In genomic region chr9:127578627-127578951, GRCh38 we compare ENCODE assay signal across 10 cellular contexts. TPM values are rescaled to one million over a fixed set of nuclear protein-coding genes. Genes with fewer than 3 reads are reported as not detected.
DNase-seq lines count a peak whose midpoint lies in the region; ATAC-seq, FAIRE-seq and TF ChIP-seq lines count a peak whose summit lies in the region.
"Had no signal": no experiment of that assay in that cellular context is flagged by ENCODE, and none has a peak within 500 bp of the region (broad histone marks: within the 10 kb centered on the region; RNA-seq: fewer than 3 reads in every experiment).

No MANE protein-coding gene starts in this region.

- FAIRE-seq in astrocyte (lab: Jason Lieb, UNC): no peak

- DNase-seq in activated T-cell treated with anti-CD3 and anti-CD28 coated beads, Interleukin-2, amount 50 U/mL, for 24 hours: no peak
- no peak for DNase-seq in activated T-cell treated with anti-CD3 and anti-CD28 coated beads, Interleukin-2, amount 50 U/mL, for 1 hour
- DNase-seq in astrocyte (ENCODE audit: low read depth): no peak
- DNase-seq in left lung: no peak
- DNase-seq in thoracic aorta (ENCODE audit: low spot score): no peak
- no peak for DNase-seq in SHP77 treated with DMSO at 0.1 percent for 48 hours (lab: John Stamatoyannopoulos, UW)

- peak overlapping the region; percentile 87 for H3K27ac Mint-ChIP-seq in activated T-cell treated with anti-CD3 and anti-CD28 coated beads, Interleukin-2, amount 50 U/mL, for 24 hours
- H3K27ac Mint-ChIP-seq in astrocyte (ENCODE audit: unreplicated experiment): peak overlapping the region; percentile 97

- no peaks in the 10 kb centered on the region for H3K9me3 Mint-ChIP-seq in activated T-cell treated with anti-CD3 and anti-CD28 coated beads, Interleukin-2, amount 50 U/mL, for 24 hours
- H3K9me3 Mint-ChIP-seq in astrocyte (ENCODE audit: unreplicated experiment): peaks cover 5% of the 10 kb centered on the region
- H3K9me3 Mint-ChIP-seq: naive thymus-derived CD8-positive, alpha-beta T cell had no signal

- H3K4me1 Mint-ChIP-seq in activated T-cell treated with anti-CD3 and anti-CD28 coated beads, Interleukin-2, amount 50 U/mL, for 24 hours (ENCODE audit: low read depth): peaks cover 40% of the 10 kb centered on the region
- peaks cover 36% of the 10 kb centered on the region for H3K4me1 Mint-ChIP-seq in astrocyte (ENCODE audit: low read depth, unreplicated experiment)

- H3K4me3 ChIP-seq in astrocyte (ENCODE audit: insufficient read depth, low read depth, low read length) (peak overlapping the region; percentile 49), left lung (peak overlapping the region in 1 of 2 donors; percentile 41), thoracic aorta (peak overlapping the region; percentile 65)

- intact Hi-C loops in left lung (cut with DNase I): loop anchor here in 1 of 2 donors (10.0 kb wide), 1 partner anchor 54 kb away; no protein-coding TSS in a partner anchor

- peak overlapping the region; percentile 87 for H3K4me2 ChIP-seq in astrocyte (ENCODE audit: low read length)

- peaks cover 20% of the 10 kb centered on the region for H3K79me2 ChIP-seq in astrocyte (ENCODE audit: insufficient read depth, low read length)

- no peaks in the 10 kb centered on the region for H3K36me3 Mint-ChIP-seq in activated T-cell treated with anti-CD3 and anti-CD28 coated beads, Interleukin-2, amount 50 U/mL, for 24 hours (ENCODE audit: low read depth)
- H3K36me3 Mint-ChIP-seq in astrocyte (ENCODE audit: low read depth, unreplicated experiment): peaks cover 3% of the 10 kb centered on the region
- H3K36me3 Mint-ChIP-seq: naive thymus-derived CD8-positive, alpha-beta T cell had no signal

- H3K36me3 ChIP-seq in astrocyte (ENCODE audit: insufficient read depth, low read length) (no peaks in the 10 kb centered on the region), left lung (no peaks in the 10 kb centered on the region), thoracic aorta (no peaks in the 10 kb centered on the region)

- H3K9me3 ChIP-seq in astrocyte (ENCODE audit: insufficient read depth, low read depth, low read length) (peaks cover 3% of the 10 kb centered on the region), left lung (no peaks in the 10 kb centered on the region), thoracic aorta (no peaks in the 10 kb centered on the region)

- H3K9ac ChIP-seq in astrocyte (ENCODE audit: low read length): peak overlapping the region; percentile 85

- peaks cover 36% of the 10 kb centered on the region for H3K4me1 ChIP-seq in astrocyte (ENCODE audit: insufficient read depth, low read length)
- peaks cover 28 to 83% of the 10 kb centered on the region in 2 donors for H3K4me1 ChIP-seq in left lung
- H3K4me1 ChIP-seq in thoracic aorta (ENCODE audit: control insufficient read depth in 1 of 2, low read depth in 2 of 2): peaks cover 36 to 46% of the 10 kb centered on the region in 2 donors

- ATAC-seq in left lung: no peak
- no peak for ATAC-seq in thoracic aorta (ENCODE audit: insufficient number of reproducible peaks, low FRiP score, low read depth)
- no peak for ATAC-seq in GM19328 (IDR thresholded peaks at IDR 0.05; ENCODE audit: unreplicated experiment)
- no peak for ATAC-seq in esophagus mucosa

- no peaks in the 10 kb centered on the region for H3K27me3 Mint-ChIP-seq in activated T-cell treated with anti-CD3 and anti-CD28 coated beads, Interleukin-2, amount 50 U/mL, for 24 hours
- H3K27me3 Mint-ChIP-seq in astrocyte (ENCODE audit: low read depth, unreplicated experiment): no peaks in the 10 kb centered on the region
- H3K27me3 Mint-ChIP-seq: naive thymus-derived CD8-positive, alpha-beta T cell had no signal

- H2AFZ ChIP-seq in astrocyte (ENCODE audit: low read depth, low read length): peak overlapping the region; percentile 63

- TF ChIP-seq CTCF in astrocyte (IDR thresholded peaks at IDR 0.05; ENCODE audit: insufficient read depth, low read depth, low read length) (no peak), left lung (IDR thresholded peaks at IDR 0.05) (no peak), thoracic aorta (IDR thresholded peaks at IDR 0.05) (no peak)

- H3K27ac ChIP-seq in astrocyte (ENCODE audit: low read depth, low read length) (peak overlapping the region; percentile 93), left lung (peak overlapping the region; percentile 86 to 93), thoracic aorta (peak overlapping the region; percentile 94 to 99)
- H3K27ac ChIP-seq: HL-60 had no signal

- peak overlapping the region; percentile 66 for H3K4me3 Mint-ChIP-seq in activated T-cell treated with anti-CD3 and anti-CD28 coated beads, Interleukin-2, amount 50 U/mL, for 24 hours
- peak overlapping the region; percentile 77 for H3K4me3 Mint-ChIP-seq in astrocyte (ENCODE audit: unreplicated experiment)

- H3K27me3 ChIP-seq in astrocyte (ENCODE audit: insufficient read depth, low read length) (no peaks in the 10 kb centered on the region), left lung (no peaks in the 10 kb centered on the region), thoracic aorta (replicated peaks; ENCODE audit: insufficient read depth) (no peaks in the 10 kb centered on the region)

- H4K20me1 ChIP-seq in astrocyte (ENCODE audit: insufficient read depth, low read length): no peaks in the 10 kb centered on the region

RNA-seq across cellular contexts. Expression of gene STXBP1, which starts 33.5 kb away (rescaled TPM):
- total RNA-seq in astrocyte: 39.6 and 45.4 TPM in 2 replicates
- 10 to 100 TPM; 63.0 to 76.7 TPM for total RNA-seq in left lung
- 10 to 100 TPM; 66.2 to 87.3 TPM for total RNA-seq in thoracic aorta
- total RNA-seq in esophagus mucosa: 10.1 TPM
